Comparison of ENCODE assay signal across 18 cellular contexts in the genomic region with DNA sequence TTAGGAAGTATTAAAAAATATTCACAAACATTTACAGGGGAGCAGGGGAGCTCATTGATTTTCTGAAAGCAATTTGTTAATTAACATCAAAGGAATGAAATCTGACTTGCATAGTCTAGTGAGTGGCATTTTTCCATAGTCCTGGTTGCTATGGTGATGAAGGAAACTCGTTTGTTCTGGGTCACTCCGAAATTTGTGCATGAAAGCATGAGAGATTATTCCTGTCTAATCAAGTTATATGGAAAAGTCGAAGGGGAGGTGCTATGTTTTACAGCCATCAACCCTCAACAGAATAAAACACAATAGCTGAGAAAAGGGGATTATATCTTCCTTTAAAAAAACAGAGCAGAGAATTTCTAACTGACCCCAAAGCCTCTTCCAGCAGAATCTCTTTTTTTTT.
DNase-seq lines count a peak whose midpoint lies in the region; ATAC-seq and TF ChIP-seq lines count a peak whose summit lies in the region.
"Had no signal": no experiment of that assay in that cellular context is flagged by ENCODE, and none has a peak within 500 bp of the region (broad histone marks: within the 10 kb centered on the region; RNA-seq: fewer than 3 reads in every experiment).

No MANE protein-coding gene starts in this region.

- H3K4me3 ChIP-seq in neural progenitor cell (no peak overlapping the region), retinal pigment epithelial cell (ENCODE audit: low read length) (no peak overlapping the region)
- H3K4me3 ChIP-seq: A549; BLaER1 treated with 17β-estradiol and CSF1 and Interleukin-3, amounts not matched to agents 10 nM and 100 nM had no signal

- H3K79me2 ChIP-seq in neural progenitor cell (ENCODE audit: low read depth) = no peaks in the 10 kb centered on the region

- H3K9me3 Mint-ChIP-seq in mesothelial cell of epicardium (peaks cover 15% of the 10 kb centered on the region), neural progenitor cell (peaks cover 9% of the 10 kb centered on the region)

- no peaks in the 10 kb centered on the region for H4K20me1 ChIP-seq in neural progenitor cell (ENCODE audit: low read depth)
- H4K20me1 ChIP-seq: BLaER1 treated with 17β-estradiol and CSF1 and Interleukin-3, amounts not matched to agents 10 nM and 100 nM had no signal

- no peak for DNase-seq in mesothelial cell of epicardium (ENCODE audit: low spot score in 2 of 2, unreplicated experiment in 2 of 2)
- DNase-seq in neural progenitor cell (ENCODE audit: low spot score) = no peak
- DNase-seq in retinal pigment epithelial cell (ENCODE audit: low read depth) = peak; percentile 4
- DNase-seq in NCI-H2227 (lab: John Stamatoyannopoulos, UW; ENCODE audit: unreplicated experiment) = no peak
- DNase-seq in A172 (ENCODE audit: low spot score) = no peak
- DNase-seq: 8988T; AML-193; Caco-2; Calu3; CD4-positive, alpha-beta T cell; CD8-positive, alpha-beta T cell; DMS79 treated with DMSO at 0.1 percent for 48 hours; GF-D8 had no signal

- TF ChIP-seq CTCF in mesothelial cell of epicardium (IDR thresholded peaks at IDR 0.05; ENCODE audit: unreplicated experiment) = no peak
- no peak for TF ChIP-seq CTCF in neural progenitor cell (IDR thresholded peaks at IDR 0.05)
- TF ChIP-seq CTCF in retinal pigment epithelial cell (conservative IDR thresholded peaks at IDR 0.05; ENCODE audit: low read depth, low read length) = no peak

- no peaks in the 10 kb centered on the region for H3K9me3 ChIP-seq in neural progenitor cell (ENCODE audit: low read depth)
- H3K9me3 ChIP-seq: BLaER1 treated with 17β-estradiol and CSF1 and Interleukin-3, amounts not matched to agents 10 nM and 100 nM; Caco-2 had no signal

- H3K4me1 Mint-ChIP-seq in mesothelial cell of epicardium (peaks cover 17% of the 10 kb centered on the region), neural progenitor cell (peaks cover 23% of the 10 kb centered on the region)
- H3K4me1 Mint-ChIP-seq: B cell had no signal

- H3K27me3 Mint-ChIP-seq in mesothelial cell of epicardium (ENCODE audit: low read depth) (no peaks in the 10 kb centered on the region), neural progenitor cell (ENCODE audit: insufficient read depth, low read depth) (peaks cover 3% of the 10 kb centered on the region)
- H3K27me3 Mint-ChIP-seq: B cell; CD4-positive, alpha-beta T cell had no signal

- H3K27ac ChIP-seq in neural progenitor cell = no peak overlapping the region
- H3K27ac ChIP-seq: A549; BLaER1 treated with 17β-estradiol and CSF1 and Interleukin-3, amounts not matched to agents 10 nM and 100 nM; C4-2B had no signal

- no peaks in the 10 kb centered on the region for H3K36me3 ChIP-seq in neural progenitor cell
- H3K36me3 ChIP-seq: BLaER1 treated with 17β-estradiol and CSF1 and Interleukin-3, amounts not matched to agents 10 nM and 100 nM had no signal

- no peaks in the 10 kb centered on the region for H3K27me3 ChIP-seq in neural progenitor cell
- H3K27me3 ChIP-seq: BLaER1 treated with 17β-estradiol and CSF1 and Interleukin-3, amounts not matched to agents 10 nM and 100 nM had no signal

- no peaks in the 10 kb centered on the region for H3F3A ChIP-seq in neural progenitor cell (ENCODE audit: low read depth)

- H3K27ac Mint-ChIP-seq in mesothelial cell of epicardium (peak overlapping the region; percentile 51), neural progenitor cell (peak overlapping the region; percentile 13)
- H3K27ac Mint-ChIP-seq: B cell; CD4-positive, alpha-beta T cell; CD8-positive, alpha-beta T cell had no signal

- H3K4me2 ChIP-seq in neural progenitor cell = no peak overlapping the region
- H3K4me2 ChIP-seq: A549; BLaER1 treated with 17β-estradiol and CSF1 and Interleukin-3, amounts not matched to agents 10 nM and 100 nM had no signal

- H3K36me3 Mint-ChIP-seq in mesothelial cell of epicardium = peaks cover 2% of the 10 kb centered on the region
- H3K36me3 Mint-ChIP-seq in neural progenitor cell = peaks cover 3% of the 10 kb centered on the region
- H3K36me3 Mint-ChIP-seq: CD8-positive, alpha-beta T cell had no signal

- ATAC-seq in HG02840 (IDR thresholded peaks at IDR 0.05; ENCODE audit: low FRiP score, unreplicated experiment) = no peak
- ATAC-seq: A549; CD8-positive, alpha-beta T cell had no signal

- H3K4me3 Mint-ChIP-seq in mesothelial cell of epicardium = no peak overlapping the region
- no peak overlapping the region for H3K4me3 Mint-ChIP-seq in neural progenitor cell
- H3K4me3 Mint-ChIP-seq: B cell; CD4-positive, alpha-beta T cell; CD8-positive, alpha-beta T cell had no signal

- no peak overlapping the region for H2AFZ ChIP-seq in neural progenitor cell (replicated peaks)

- H3K9ac ChIP-seq in neural progenitor cell = no peak overlapping the region
- H3K9ac ChIP-seq: BLaER1 treated with 17β-estradiol and CSF1 and Interleukin-3, amounts not matched to agents 10 nM and 100 nM had no signal

- H3K4me1 ChIP-seq in neural progenitor cell = peaks cover 8% of the 10 kb centered on the region
- H3K4me1 ChIP-seq: A549; BLaER1 treated with 17β-estradiol and CSF1 and Interleukin-3, amounts not matched to agents 10 nM and 100 nM; Caco-2 had no signal
